In genomic region chr1:41152622-41153044, GRCh38 we compare ENCODE assay signal across 9 cellular contexts.
DNase-seq lines count a peak whose midpoint lies in the region; ATAC-seq and TF ChIP-seq lines count a peak whose summit lies in the region.
"Had no signal": no experiment of that assay in that cellular context is flagged by ENCODE, and none has a peak within 500 bp of the region (broad histone marks: within the 10 kb centered on the region; RNA-seq: fewer than 3 reads in every experiment).

No MANE protein-coding gene starts in this region.

- H3K27me3 ChIP-seq in adrenal gland (no peaks in the 10 kb centered on the region), heart left ventricle (no peaks in the 10 kb centered on the region)

- ATAC-seq in heart left ventricle (peak in 3 of 4 donors; percentile 49 to 77 (median 68)), GM21381 (IDR thresholded peaks at IDR 0.05; ENCODE audit: unreplicated experiment) (no peak)
- no peak for ATAC-seq in naive thymus-derived CD8-positive, alpha-beta T cell

- H3K27me3 Mint-ChIP-seq in naive thymus-derived CD8-positive, alpha-beta T cell = no peaks in the 10 kb centered on the region

- WGBS in adrenal gland, 4 donors = 38 to 52% (median 46%) methylated on average over 1 of the region's 1 CpG
- WGBS in heart left ventricle, 4 donors = 74 to 91% (median 88%) methylated on average over 1 of the region's 1 CpG

- no peaks in the 10 kb centered on the region for H3K9me3 Mint-ChIP-seq in naive thymus-derived CD8-positive, alpha-beta T cell

- TF ChIP-seq CTCF in adrenal gland (IDR thresholded peaks at IDR 0.05) (no peak), heart left ventricle (IDR thresholded peaks at IDR 0.05) (no peak)

- H3K4me3 Mint-ChIP-seq in naive thymus-derived CD8-positive, alpha-beta T cell = no peak overlapping the region

- H3K9me3 ChIP-seq in adrenal gland (replicated peaks in 1 of 3) (no peaks in the 10 kb centered on the region), heart left ventricle (no peaks in the 10 kb centered on the region)

- H3K4me1 ChIP-seq in adrenal gland (replicated peaks in 1 of 2) (peaks cover 9 to 27% of the 10 kb centered on the region in 2 donors), heart left ventricle (peaks cover 0 to 20% (median 7%) of the 10 kb centered on the region in 12 donors)

- H3K36me3 Mint-ChIP-seq in naive thymus-derived CD8-positive, alpha-beta T cell = peaks cover 10 to 38% (median 27%) of the 10 kb centered on the region in 3 donors

- POLR2A ChIA-PET in naive thymus-derived CD8-positive, alpha-beta T cell (lab: Charles Lee) = no interaction called here

- H3K36me3 ChIP-seq in adrenal gland (replicated peaks in 1 of 2) = no peaks in the 10 kb centered on the region
- peaks cover 0 to 31% (median 7%) of the 10 kb centered on the region in 9 donors for H3K36me3 ChIP-seq in heart left ventricle

- H3K27ac Mint-ChIP-seq in naive thymus-derived CD8-positive, alpha-beta T cell = no peak overlapping the region

- intact Hi-C loops in adrenal gland (cut with DNase I) = no loop called here
- intact Hi-C loops in heart left ventricle (cut with DNase I) = loop anchor here in 1 of 10 donors (10.0 kb wide), 1 partner anchor 82 kb away; no protein-coding TSS in a partner anchor

- peak; percentile 92 for DNase-seq in EL
- peak in 3 of 7 donors; percentile 23 to 47 (median 35) for DNase-seq in adrenal gland
- no peak for DNase-seq in heart left ventricle
- DNase-seq in renal cortical epithelial cell (ENCODE audit: low read depth) = peak; percentile 99
- no peak for DNase-seq in COLO668 (lab: John Stamatoyannopoulos, UW; ENCODE audit: unreplicated experiment)
- DNase-seq in naive thymus-derived CD8-positive, alpha-beta T cell = no peak
- DNase-seq in activated CD8-positive, alpha-beta memory T cell treated with anti-CD3 and anti-CD28 coated beads, Interleukin-2, amount 50 U/mL, for 48 hours = no peak
- DNase-seq: MV-4-11 had no signal

- H3K4me1 Mint-ChIP-seq in naive thymus-derived CD8-positive, alpha-beta T cell = no peaks in the 10 kb centered on the region

- TF ChIP-seq POLR2A in adrenal gland (IDR thresholded peaks at IDR 0.05) (no peak), heart left ventricle (IDR thresholded peaks at IDR 0.05) (no peak)

- peak overlapping the region; percentile 17 to 63 (median 23) for H3K27ac ChIP-seq in adrenal gland
- peak overlapping the region in 3 of 12 donors; percentile 45 to 70 (median 51) for H3K27ac ChIP-seq in heart left ventricle

- H3K4me3 ChIP-seq in adrenal gland = no peak overlapping the region
- no peak overlapping the region for H3K4me3 ChIP-seq in heart left ventricle

Comparison
In these comparisons a context has a peak if more than half of its experiments do, and no peak if none do; other contexts are left out.
1. DNase-seq: peak in EL (single experiment) and renal cortical epithelial cell (single experiment); none in heart left ventricle (0 of 5), COLO668 (single experiment), naive thymus-derived CD8-positive, alpha-beta T cell (0 of 10) and activated CD8-positive, alpha-beta memory T cell treated with anti-CD3 and anti-CD28 coated beads, Interleukin-2, amount 50 U/mL, for 48 hours (single experiment).
2. ATAC-seq: peak in heart left ventricle (3 of 4); none in GM21381 (single experiment) and naive thymus-derived CD8-positive, alpha-beta T cell (0 of 2).